ENCODE assay signal across 8 cellular contexts in genomic region chr11:118789501-118790356, GRCh38. TPM values are rescaled to one million over a fixed set of nuclear protein-coding genes. Genes with fewer than 3 reads are reported as not detected.
DNase-seq lines count a peak whose midpoint lies in the region; ATAC-seq and TF ChIP-seq lines count a peak whose summit lies in the region.

No MANE protein-coding gene starts in this region.

- H3K27me3 Mint-ChIP-seq in naive B cell = no peaks in the 10 kb centered on the region

- peak overlapping the region; percentile 99 to 100 (median 99) for H3K27ac Mint-ChIP-seq in naive B cell

- H3K9me3 ChIP-seq in KOPT-K1 (ENCODE audit: insufficient read depth, low read length, poor library complexity, severe bottlenecking) (no peaks in the 10 kb centered on the region), vagina (no peaks in the 10 kb centered on the region)

- H3K36me3 ChIP-seq in KOPT-K1 (ENCODE audit: insufficient read depth, low read length) (peaks cover 22% of the 10 kb centered on the region), vagina (peaks cover 0 to 6% of the 10 kb centered on the region in 2 donors)

- peak; percentile 13 for DNase-seq in activated T-cell treated with anti-CD3 and anti-CD28 coated beads for 1 hour (ENCODE audit: low read depth)
- DNase-seq in activated T-cell treated with anti-CD3 and anti-CD28 coated beads for 4 hours = no peak
- peak; percentile 53 for DNase-seq in epithelial cell of esophagus (ENCODE audit: low read depth)
- no peak for DNase-seq in naive B cell
- DNase-seq in vagina (ENCODE audit: extremely low spot score in 2 of 2) = no peak

- peaks cover 40 to 56% (median 44%) of the 10 kb centered on the region in 3 donors for H3K4me1 Mint-ChIP-seq in naive B cell

- H3K4me3 Mint-ChIP-seq in naive B cell = peak overlapping the region; percentile 94 to 100 (median 100)

- intact Hi-C loops in vagina (cut with DNase I) = loop anchor here (2.0 kb wide), 1 partner anchor 99 kb away; no protein-coding TSS in a partner anchor

- no peaks in the 10 kb centered on the region for H3K9me3 Mint-ChIP-seq in naive B cell

- H3K4me1 ChIP-seq in vagina = peaks cover 51% of the 10 kb centered on the region

- ATAC-seq in naive B cell (ENCODE audit: low read depth in 2 of 2) (no peak), GM18868 (IDR thresholded peaks at IDR 0.05; ENCODE audit: unreplicated experiment) (no peak)

- peaks cover 0 to 14% of the 10 kb centered on the region in 2 donors for H3K36me3 Mint-ChIP-seq in naive B cell

- H3K27ac ChIP-seq in KOPT-K1 (ENCODE audit: low read depth, low read length, poor library complexity, severe bottlenecking) (peak overlapping the region; percentile 100), vagina (peak overlapping the region; percentile 100)

- TF ChIP-seq CTCF in WI38 (IDR thresholded peaks at IDR 0.05; ENCODE audit: low read depth, low read length) (no peak), epithelial cell of esophagus (IDR thresholded peaks at IDR 0.05; ENCODE audit: insufficient read depth, low read depth, low read length, missing control alignments) (no peak), vagina (IDR thresholded peaks at IDR 0.05) (no peak)

- no peak for TF ChIP-seq POLR2A in vagina (IDR thresholded peaks at IDR 0.05)

- no peaks in the 10 kb centered on the region for H3K27me3 ChIP-seq in vagina

- H3K4me3 ChIP-seq in WI38 (ENCODE audit: low read depth, low read length) = peak overlapping the region; percentile 85
- peak overlapping the region; percentile 96 for H3K4me3 ChIP-seq in epithelial cell of esophagus (ENCODE audit: low read length)
- H3K4me3 ChIP-seq in vagina = peak overlapping the region; percentile 79 to 92

RNA-seq across cellular contexts. Expression of gene DDX6, which starts 1.2 kb away (rescaled TPM):
- 100 to 1,000 TPM in 5 of 6 donors, 10 to 100 TPM in 1; 71.3 to 140 (median 124) TPM for polyA plus RNA-seq in naive B cell (ENCODE audit: low read depth in 6 of 6)
- total RNA-seq in vagina = 81.5 TPM

Comparison
In these comparisons a context has a peak if more than half of its experiments do, and no peak if none do; other contexts are left out.
1. DNase-seq: peak in activated T-cell treated with anti-CD3 and anti-CD28 coated beads for 1 hour (single experiment) and epithelial cell of esophagus (single experiment); none in activated T-cell treated with anti-CD3 and anti-CD28 coated beads for 4 hours (single experiment), naive B cell (single experiment) and vagina (0 of 2).
2. Peak in every context shown above with its lines, with median percentiles within 50 percentile points of each other: H3K4me3 ChIP-seq.